In the genomic region with DNA sequence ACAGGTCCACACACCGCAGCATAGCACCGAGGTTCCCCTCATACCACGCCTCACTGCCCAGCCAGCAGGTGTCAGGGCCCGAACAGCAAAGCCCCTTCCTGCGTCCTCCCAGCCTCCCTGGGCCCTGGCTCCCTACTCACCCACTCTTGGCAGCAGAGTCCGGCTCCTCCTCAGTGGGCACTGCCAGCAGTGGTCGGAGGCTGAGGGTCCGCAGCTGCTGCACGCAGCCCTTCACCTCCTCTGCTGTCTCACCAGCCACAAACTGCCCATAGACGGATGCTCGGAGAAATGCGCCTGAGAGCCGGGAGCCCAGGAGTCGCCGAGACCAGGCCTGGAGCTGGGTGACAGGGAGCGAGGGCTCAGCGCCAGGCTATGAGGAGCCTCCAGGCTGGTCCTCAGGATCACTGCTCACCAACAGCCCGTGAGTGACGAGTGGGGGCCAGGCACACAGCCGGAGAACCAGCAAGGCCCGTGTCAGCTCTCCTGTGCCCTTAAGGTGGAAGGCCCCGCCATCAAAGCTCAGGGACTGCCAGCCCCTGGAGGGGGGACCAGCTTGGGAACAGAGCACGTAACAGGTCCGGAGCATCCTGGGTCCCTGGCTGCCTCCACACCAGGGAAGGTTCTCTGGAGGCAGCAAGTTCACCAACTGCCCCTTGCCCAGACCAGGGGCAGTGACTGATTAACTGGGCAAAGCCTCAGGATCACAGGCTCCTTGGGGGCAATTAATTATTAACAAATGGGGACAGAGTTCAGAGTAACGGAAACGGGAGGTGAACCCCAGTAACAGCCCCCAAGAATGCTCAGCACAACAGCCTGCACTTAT, we compare ENCODE assay signal across 2 cellular contexts.
TF ChIP-seq lines count a peak whose summit lies in the region.

A gene with protein sequence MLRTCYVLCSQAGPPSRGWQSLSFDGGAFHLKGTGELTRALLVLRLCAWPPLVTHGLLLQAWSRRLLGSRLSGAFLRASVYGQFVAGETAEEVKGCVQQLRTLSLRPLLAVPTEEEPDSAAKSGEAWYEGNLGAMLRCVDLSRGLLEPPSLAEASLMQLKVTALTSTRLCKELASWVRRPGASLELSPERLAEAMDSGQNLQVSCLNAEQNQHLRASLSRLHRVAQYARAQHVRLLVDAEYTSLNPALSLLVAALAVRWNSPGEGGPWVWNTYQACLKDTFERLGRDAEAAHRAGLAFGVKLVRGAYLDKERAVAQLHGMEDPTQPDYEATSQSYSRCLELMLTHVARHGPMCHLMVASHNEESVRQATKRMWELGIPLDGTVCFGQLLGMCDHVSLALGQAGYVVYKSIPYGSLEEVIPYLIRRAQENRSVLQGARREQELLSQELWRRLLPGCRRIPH (minus strand): TSS at position 626 of the 823 bp plus-strand sequence. CDS start 40 bp downstream, at position 586.

TF ChIP-seq in H1, 55 proteins besides CTCF, POLR2A, EP300 and RAD21:
- TF ChIP-seq GABPA (IDR thresholded peaks at IDR 0.05; ENCODE audit: borderline replicate concordance, insufficient read depth, low read length) (no peak), POU5F1 (IDR thresholded peaks at IDR 0.05; ENCODE audit: low read depth, low read length) (no peak), CEBPB (IDR thresholded peaks at IDR 0.05; ENCODE audit: low read depth, low read length) (no peak), HDAC2 (IDR thresholded peaks at IDR 0.05; ENCODE audit: borderline replicate concordance in 1 of 2, low read depth in 2 of 2, low read length in 2 of 2) (no peak), BRCA1 (IDR thresholded peaks at IDR 0.05; ENCODE audit: low read depth, low read length) (no peak), SP4 (IDR thresholded peaks at IDR 0.05; ENCODE audit: low read length) (no peak), CREB1 (IDR thresholded peaks at IDR 0.05) (no peak), SIN3A (conservative IDR thresholded peaks at IDR 0.05 in 1 of 2, IDR thresholded peaks at IDR 0.05 in 1 of 2; ENCODE audit: low read depth in 1 of 2, low read length in 2 of 2) (no peak), ASH2L (IDR thresholded peaks at IDR 0.05; ENCODE audit: low read length) (no peak), TBP (IDR thresholded peaks at IDR 0.05; ENCODE audit: low read depth, low read length) (no peak), EZH2 (IDR thresholded peaks at IDR 0.05; ENCODE audit: low read depth, low read length, severe bottlenecking) (no peak), SP1 (IDR thresholded peaks at IDR 0.05; ENCODE audit: low read depth, low read length) (no peak)
- TF ChIP-seq, protein P1, sequence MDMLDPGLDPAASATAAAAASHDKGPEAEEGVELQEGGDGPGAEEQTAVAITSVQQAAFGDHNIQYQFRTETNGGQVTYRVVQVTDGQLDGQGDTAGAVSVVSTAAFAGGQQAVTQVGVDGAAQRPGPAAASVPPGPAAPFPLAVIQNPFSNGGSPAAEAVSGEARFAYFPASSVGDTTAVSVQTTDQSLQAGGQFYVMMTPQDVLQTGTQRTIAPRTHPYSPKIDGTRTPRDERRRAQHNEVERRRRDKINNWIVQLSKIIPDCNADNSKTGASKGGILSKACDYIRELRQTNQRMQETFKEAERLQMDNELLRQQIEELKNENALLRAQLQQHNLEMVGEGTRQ (IDR thresholded peaks at IDR 0.05; ENCODE audit: low read length), result no peak
TF ChIP-seq in H1: peak in this region for 0.

TF ChIP-seq in liver, 16 proteins besides CTCF, POLR2A, EP300 and RAD21:
- no peak for TF ChIP-seq GABPA (IDR thresholded peaks at IDR 0.05 in 1 of 2, conservative IDR thresholded peaks at IDR 0.05 in 1 of 2)
- peak; percentile 50 for TF ChIP-seq NR2F2 (IDR thresholded peaks at IDR 0.05)
- peak; percentile 88 to 89 for TF ChIP-seq HNF4A (conservative IDR thresholded peaks at IDR 0.05)
- peak in 1 of 2 donors; percentile 63 for TF ChIP-seq JUND (IDR thresholded peaks at IDR 0.05)
- TF ChIP-seq EGR1 (IDR thresholded peaks at IDR 0.05; ENCODE audit: low read depth in 2 of 2), result no peak
- TF ChIP-seq YY1 (IDR thresholded peaks at IDR 0.05), result peak; percentile 49
- TF ChIP-seq, protein P2, sequence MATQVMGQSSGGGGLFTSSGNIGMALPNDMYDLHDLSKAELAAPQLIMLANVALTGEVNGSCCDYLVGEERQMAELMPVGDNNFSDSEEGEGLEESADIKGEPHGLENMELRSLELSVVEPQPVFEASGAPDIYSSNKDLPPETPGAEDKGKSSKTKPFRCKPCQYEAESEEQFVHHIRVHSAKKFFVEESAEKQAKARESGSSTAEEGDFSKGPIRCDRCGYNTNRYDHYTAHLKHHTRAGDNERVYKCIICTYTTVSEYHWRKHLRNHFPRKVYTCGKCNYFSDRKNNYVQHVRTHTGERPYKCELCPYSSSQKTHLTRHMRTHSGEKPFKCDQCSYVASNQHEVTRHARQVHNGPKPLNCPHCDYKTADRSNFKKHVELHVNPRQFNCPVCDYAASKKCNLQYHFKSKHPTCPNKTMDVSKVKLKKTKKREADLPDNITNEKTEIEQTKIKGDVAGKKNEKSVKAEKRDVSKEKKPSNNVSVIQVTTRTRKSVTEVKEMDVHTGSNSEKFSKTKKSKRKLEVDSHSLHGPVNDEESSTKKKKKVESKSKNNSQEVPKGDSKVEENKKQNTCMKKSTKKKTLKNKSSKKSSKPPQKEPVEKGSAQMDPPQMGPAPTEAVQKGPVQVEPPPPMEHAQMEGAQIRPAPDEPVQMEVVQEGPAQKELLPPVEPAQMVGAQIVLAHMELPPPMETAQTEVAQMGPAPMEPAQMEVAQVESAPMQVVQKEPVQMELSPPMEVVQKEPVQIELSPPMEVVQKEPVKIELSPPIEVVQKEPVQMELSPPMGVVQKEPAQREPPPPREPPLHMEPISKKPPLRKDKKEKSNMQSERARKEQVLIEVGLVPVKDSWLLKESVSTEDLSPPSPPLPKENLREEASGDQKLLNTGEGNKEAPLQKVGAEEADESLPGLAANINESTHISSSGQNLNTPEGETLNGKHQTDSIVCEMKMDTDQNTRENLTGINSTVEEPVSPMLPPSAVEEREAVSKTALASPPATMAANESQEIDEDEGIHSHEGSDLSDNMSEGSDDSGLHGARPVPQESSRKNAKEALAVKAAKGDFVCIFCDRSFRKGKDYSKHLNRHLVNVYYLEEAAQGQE (IDR thresholded peaks at IDR 0.05), result peak; percentile 81
- TF ChIP-seq, protein P3, sequence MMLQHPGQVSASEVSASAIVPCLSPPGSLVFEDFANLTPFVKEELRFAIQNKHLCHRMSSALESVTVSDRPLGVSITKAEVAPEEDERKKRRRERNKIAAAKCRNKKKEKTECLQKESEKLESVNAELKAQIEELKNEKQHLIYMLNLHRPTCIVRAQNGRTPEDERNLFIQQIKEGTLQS (IDR thresholded peaks at IDR 0.05), result no peak
- peak; percentile 74 for TF ChIP-seq HNF4G (IDR thresholded peaks at IDR 0.05)
- TF ChIP-seq FOXA1 (IDR thresholded peaks at IDR 0.05), result no peak
- peak; percentile 90 to 91 for TF ChIP-seq RXRA (IDR thresholded peaks at IDR 0.05)
- peak; percentile 95 for TF ChIP-seq TAF1 (conservative IDR thresholded peaks at IDR 0.05)
- TF ChIP-seq, protein P4, sequence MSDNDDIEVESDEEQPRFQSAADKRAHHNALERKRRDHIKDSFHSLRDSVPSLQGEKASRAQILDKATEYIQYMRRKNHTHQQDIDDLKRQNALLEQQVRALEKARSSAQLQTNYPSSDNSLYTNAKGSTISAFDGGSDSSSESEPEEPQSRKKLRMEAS (IDR thresholded peaks at IDR 0.05), result peak; percentile 38
- TF ChIP-seq, protein P5, sequence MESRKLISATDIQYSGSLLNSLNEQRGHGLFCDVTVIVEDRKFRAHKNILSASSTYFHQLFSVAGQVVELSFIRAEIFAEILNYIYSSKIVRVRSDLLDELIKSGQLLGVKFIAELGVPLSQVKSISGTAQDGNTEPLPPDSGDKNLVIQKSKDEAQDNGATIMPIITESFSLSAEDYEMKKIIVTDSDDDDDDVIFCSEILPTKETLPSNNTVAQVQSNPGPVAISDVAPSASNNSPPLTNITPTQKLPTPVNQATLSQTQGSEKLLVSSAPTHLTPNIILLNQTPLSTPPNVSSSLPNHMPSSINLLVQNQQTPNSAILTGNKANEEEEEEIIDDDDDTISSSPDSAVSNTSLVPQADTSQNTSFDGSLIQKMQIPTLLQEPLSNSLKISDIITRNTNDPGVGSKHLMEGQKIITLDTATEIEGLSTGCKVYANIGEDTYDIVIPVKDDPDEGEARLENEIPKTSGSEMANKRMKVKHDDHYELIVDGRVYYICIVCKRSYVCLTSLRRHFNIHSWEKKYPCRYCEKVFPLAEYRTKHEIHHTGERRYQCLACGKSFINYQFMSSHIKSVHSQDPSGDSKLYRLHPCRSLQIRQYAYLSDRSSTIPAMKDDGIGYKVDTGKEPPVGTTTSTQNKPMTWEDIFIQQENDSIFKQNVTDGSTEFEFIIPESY (IDR thresholded peaks at IDR 0.05), result peak; percentile 12
- no peak for TF ChIP-seq FOXA2 (IDR thresholded peaks at IDR 0.05)
- peak; percentile 92 for TF ChIP-seq SP1 (IDR thresholded peaks at IDR 0.05)
